8 cellular contexts compared by ENCODE assay signal in genomic region chr17:75393523-75394331, GRCh38. TPM values are rescaled to one million over a fixed set of nuclear protein-coding genes. Genes with fewer than 3 reads are reported as not detected.
A peak's percentile ranks its signal among the peaks of the same experiment; 100 is the strongest.
DNase-seq lines count a peak whose midpoint lies in the region; ATAC-seq and TF ChIP-seq lines count a peak whose summit lies in the region.

No MANE protein-coding gene starts in this region.

- no peaks in the 10 kb centered on the region for H3K27me3 ChIP-seq in AG04450 (ENCODE audit: control insufficient read depth, insufficient read depth, low read length)
- no peaks in the 10 kb centered on the region for H3K27me3 ChIP-seq in colonic mucosa

- H3K36me3 ChIP-seq in colonic mucosa, result no peaks in the 10 kb centered on the region

- H3K9me3 ChIP-seq in AG04450 (ENCODE audit: control insufficient read depth, insufficient read depth, low read length) (no peaks in the 10 kb centered on the region), colonic mucosa (no peaks in the 10 kb centered on the region)

- CTCF ChIA-PET in AG04450 (lab: Charles Lee), result interaction anchor here (0.6 to 2.6 kb wide), 7 partner anchors 71 to 214 kb away, joined by 3 to 8 read pairs (median 4); partner anchors contain the start of gene MIF4GD

- ATAC-seq in GM18909 (IDR thresholded peaks at IDR 0.05; ENCODE audit: poor library complexity, unreplicated experiment) (peak; percentile 77), HG03432 (IDR thresholded peaks at IDR 0.05; ENCODE audit: unreplicated experiment) (peak; percentile 65), left colon (peak; percentile 97)

- DNase-seq in AG04450 (ENCODE audit: low read depth, low spot score), result peak; percentile 96
- peak; percentile 97 for DNase-seq in NCI-H510A treated with DMSO at 0.1 percent for 48 hours (lab: John Stamatoyannopoulos, UW)
- DNase-seq in activated CD4-positive, alpha-beta T cell treated with anti-CD3 and anti-CD28 coated beads for 48 hours, result peak; percentile 88
- DNase-seq in colonic mucosa, result peak; percentile 100
- peak; percentile 99 to 100 for DNase-seq in left colon
- peak; percentile 52 to 80 (median 73) for DNase-seq in stimulated activated CD4-positive, alpha-beta T cell treated with anti-CD3 and anti-CD28 coated beads, Interleukin-1b, Interleukin-23, amount 100 ng/mL, for 24 hours (ENCODE audit: low read depth in 4 of 4, low spot score in 1 of 4)

- POLR2A ChIA-PET in AG04450 (lab: Yijun Ruan, JAX), result interaction anchor here (0.6 to 2.1 kb wide), 11 partner anchors 11 to 1310 kb away, joined by 3 to 18 read pairs (median 6); partner anchors contain the start of genes GGA3, GRB2 and MRPS7

- H3K9ac ChIP-seq in colonic mucosa (ENCODE audit: low read depth in 2 of 2, low read length in 2 of 2), result peak overlapping the region; percentile 77 to 90

- intact Hi-C loops in colonic mucosa (cut with DNase I), result no loop called here
- intact Hi-C loops in left colon (cut with DNase I, micrococcal nuclease), result no loop called here

- H3K27ac ChIP-seq in AG04450 (ENCODE audit: low read depth, low read length) (peak overlapping the region; percentile 71), colonic mucosa (peak overlapping the region; percentile 83)

- peak overlapping the region; percentile 80 for H3K4me3 ChIP-seq in AG04450 (ENCODE audit: low read depth, low read length)
- H3K4me3 ChIP-seq in colonic mucosa, result peak overlapping the region; percentile 48

- peaks cover 10% of the 10 kb centered on the region for H3K4me1 ChIP-seq in colonic mucosa

- TF ChIP-seq CTCF in AG04450 (IDR thresholded peaks at IDR 0.05; ENCODE audit: low read depth, low read length), result no peak
- no peak for TF ChIP-seq CTCF in colonic mucosa (IDR thresholded peaks at IDR 0.05)

RNA-seq across cellular contexts. Expression of gene GRB2, which starts 11.8 kb away (rescaled TPM):
- polyA plus RNA-seq in AG04450 (2011; rRNA removed), result 53.9 and 63.8 TPM in 2 replicates
- polyA minus RNA-seq in AG04450 (2011; rRNA and poly(A)+ RNA removed), result 23.5 and 26.7 TPM in 2 replicates
- total RNA-seq in colonic mucosa (100 to 1,000 TPM; 117 to 126 TPM), left colon (100 to 1,000 TPM; 112 to 117 TPM)

Comparison
In these comparisons a context has a peak if more than half of its experiments do, and no peak if none do; other contexts are left out.
1. Peak in every context shown above with its lines: DNase-seq, ATAC-seq, H3K4me3 ChIP-seq and H3K27ac ChIP-seq.